27 cellular contexts compared by ENCODE assay signal in the genomic region with DNA sequence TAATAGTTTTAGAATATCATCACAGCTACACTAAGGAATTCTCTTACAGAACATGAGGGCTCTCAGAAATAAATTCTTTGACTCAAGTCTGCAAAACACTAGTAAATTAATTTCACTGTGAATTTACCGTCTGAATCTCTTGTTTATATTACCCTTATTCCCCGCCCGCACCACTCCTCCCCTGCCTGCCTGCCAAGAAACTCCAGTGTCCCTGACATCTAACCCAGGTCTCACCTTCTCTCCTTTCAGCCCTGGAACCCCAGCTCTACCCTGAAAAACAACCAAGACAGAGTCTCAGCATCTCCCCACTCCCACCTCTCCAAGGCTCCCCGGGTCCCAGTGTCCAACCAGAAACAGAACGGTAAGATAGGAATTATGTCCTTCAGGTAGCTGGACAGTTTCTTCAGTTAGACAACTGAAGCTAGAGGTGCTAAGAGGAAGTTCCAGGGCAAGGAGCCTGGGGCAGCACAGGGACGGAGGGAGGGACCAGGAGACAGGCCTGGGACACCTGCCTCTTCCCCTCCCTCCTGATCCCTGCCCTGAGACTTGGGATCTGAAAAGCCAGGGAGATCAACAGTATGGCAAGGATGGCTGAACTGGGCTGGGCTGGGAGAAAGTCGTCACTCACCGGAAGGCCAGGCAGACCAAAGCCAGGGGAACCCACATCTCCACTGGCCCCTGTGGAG. TPM values are rescaled to one million over a fixed set of nuclear protein-coding genes. Genes with fewer than 3 reads are reported as not detected.
DNase-seq lines count a peak whose midpoint lies in the region; ATAC-seq and TF ChIP-seq lines count a peak whose summit lies in the region.
"Had no signal": no experiment of that assay in that cellular context is flagged by ENCODE, and none has a peak within 500 bp of the region (broad histone marks: within the 10 kb centered on the region; RNA-seq: fewer than 3 reads in every experiment).

No MANE protein-coding gene starts in this region.

- no peak overlapping the region for H3K23ac ChIP-seq in neuronal stem cell (ENCODE audit: low read depth, low read length, poor library complexity)

- ATAC-seq in gastroesophageal sphincter = peak; percentile 49
- no peak for ATAC-seq in activated CD4-positive, alpha-beta T cell treated with anti-CD3 and anti-CD28 coated beads for 36 hours
- no peak for ATAC-seq in HG03045 (IDR thresholded peaks at IDR 0.05; ENCODE audit: unreplicated experiment)
- ATAC-seq: activated T-cell treated with anti-CD3 and anti-CD28 coated beads, Interleukin-2, amount 50 U/mL, for 4 hours had no signal

- 30 to 33% methylated on average over 3 to 5 of the region's 8 CpGs for WGBS in gastroesophageal sphincter (ENCODE audit: low coverage in 1 of 2), 2 donors
- WGBS in neuronal stem cell (ENCODE audit: extremely low coverage in 2 of 2, insufficient read length in 2 of 2, insufficient replicate concordance in 1 of 2), 2 donors = no CpG with 5 or more reads among the region's 8 CpGs

- H3K4ac ChIP-seq in neuronal stem cell (ENCODE audit: low read length) = no peak overlapping the region

- H2AK5ac ChIP-seq in neuronal stem cell (ENCODE audit: low read depth, low read length) = no peak overlapping the region

- H2BK5ac ChIP-seq in neuronal stem cell (ENCODE audit: low read length) = no peak overlapping the region

- POLR2A ChIA-PET in RWPE1 (lab: Yijun Ruan, JAX; ENCODE audit: low non-redundant PET) = no interaction called here
- POLR2A ChIA-PET in activated CD4-positive, alpha-beta T cell treated with anti-CD3 and anti-CD28 coated beads for 36 hours (lab: Charles Lee) = no interaction called here

- H3K18ac ChIP-seq in neuronal stem cell (ENCODE audit: low read length) = peak overlapping the region; percentile 9

- H3K4me3 ChIP-seq in gastroesophageal sphincter (no peak overlapping the region), neuronal stem cell (ENCODE audit: low read length in 2 of 2) (no peak overlapping the region)
- H3K4me3 ChIP-seq: lung, skin epidermis, upper lobe of left lung had no signal

- DNase-seq in RWPE1 (ENCODE audit: low spot score) (no peak), neuronal stem cell (ENCODE audit: low spot score) (no peak), 8988T (no peak), COLO829 (ENCODE audit: low spot score) (no peak)
- no peak for DNase-seq in activated CD4-positive, alpha-beta T cell treated with anti-CD3 and anti-CD28 coated beads for 36 hours
- DNase-seq: activated CD4-positive, alpha-beta T cell treated with anti-CD3 and anti-CD28 coated beads, Interleukin-2, amount 50 U/mL, for 1 hour; activated gamma-delta T cell treated with Interleukin-2 at 50 U/mL for 16 hours; activated T-cell treated with anti-CD3 and anti-CD28 coated beads, Interleukin-2, amount 50 U/mL, for 4 hours; CD4-positive, CD25-positive, alpha-beta regulatory T cell; cerebellar nuclear complex; effector CD4-positive, alpha-beta T cell; head of caudate nucleus; kidney glomerular epithelial cell; NCI-H1048; NCI-H187; NCI-H524 treated with DMSO at 0.1 percent for 48 hours; NK-92 treated with Interleukin-12 subunit alpha and Interleukin-12 subunit beta, amount 100 ng/mL, for 24 hours; nucleus accumbens; SHP77 treated with DMSO at 0.1 percent for 48 hours; stimulated activated CD4-positive, alpha-beta T cell treated with anti-CD3 and anti-CD28 coated beads, Interleukin-1b, Interleukin-23, amount 100 ng/mL, for 48 hours; T1000; upper lobe of left lung had no signal

- H3K27ac ChIP-seq in RWPE1 (peak overlapping the region; percentile 83), gastroesophageal sphincter (peak overlapping the region in 3 of 4 donors; percentile 58 to 78 (median 69)), neuronal stem cell (replicated peaks; ENCODE audit: low read length) (no peak overlapping the region)
- H3K27ac ChIP-seq: epithelial cell of prostate, upper lobe of left lung had no signal

- H3K79me1 ChIP-seq in neuronal stem cell (ENCODE audit: low read depth, low read length) = no peaks in the 10 kb centered on the region

- CTCF ChIA-PET in RWPE1 (lab: Yijun Ruan, JAX) = interaction anchor here (0.6 to 0.7 kb wide), 2 partner anchors 95 to 726 kb away, joined by 3 to 4 read pairs; no protein-coding TSS in a partner anchor
- CTCF ChIA-PET in activated CD4-positive, alpha-beta T cell treated with anti-CD3 and anti-CD28 coated beads for 36 hours (lab: Charles Lee) = interaction anchor here (0.7 kb wide), 1 partner anchor 74 kb away, joined by 3 read pairs; no protein-coding TSS in a partner anchor

- H4K91ac ChIP-seq in neuronal stem cell (ENCODE audit: low read depth, low read length, poor library complexity) = no peak overlapping the region

- no peak overlapping the region for H3K4me2 ChIP-seq in neuronal stem cell (ENCODE audit: insufficient read depth, low read length, poor library complexity, severe bottlenecking)

- no peak overlapping the region for H3K14ac ChIP-seq in neuronal stem cell (ENCODE audit: low read length)

- peaks cover 0 to 62% of the 10 kb centered on the region in 2 donors for H3K36me3 ChIP-seq in gastroesophageal sphincter
- no peaks in the 10 kb centered on the region for H3K36me3 ChIP-seq in neuronal stem cell (replicated peaks in 1 of 2; ENCODE audit: control insufficient read depth in 2 of 2, insufficient read depth in 2 of 2, low read length in 2 of 2)
- H3K36me3 ChIP-seq: upper lobe of left lung had no signal

- H3K36me3 Mint-ChIP-seq in activated CD4-positive, alpha-beta T cell treated with anti-CD3 and anti-CD28 coated beads for 36 hours (ENCODE audit: low read depth) = no peaks in the 10 kb centered on the region
- H3K36me3 Mint-ChIP-seq: CD4-positive, CD25-positive, alpha-beta regulatory T cell had no signal

- no peaks in the 10 kb centered on the region for H3K9me3 Mint-ChIP-seq in activated CD4-positive, alpha-beta T cell treated with anti-CD3 and anti-CD28 coated beads for 36 hours (ENCODE audit: low read depth)
- H3K9me3 Mint-ChIP-seq: activated T-cell treated with anti-CD3 and anti-CD28 coated beads, Interleukin-2, amount 50 U/mL, for 4 hours; CD4-positive, CD25-positive, alpha-beta regulatory T cell had no signal

- H3K4me3 Mint-ChIP-seq in activated CD4-positive, alpha-beta T cell treated with anti-CD3 and anti-CD28 coated beads for 36 hours = no peak overlapping the region
- H3K4me3 Mint-ChIP-seq: activated T-cell treated with anti-CD3 and anti-CD28 coated beads, Interleukin-2, amount 50 U/mL, for 4 hours; CD4-positive, CD25-positive, alpha-beta regulatory T cell had no signal

- intact Hi-C loops in activated CD4-positive, alpha-beta T cell treated with anti-CD3 and anti-CD28 coated beads for 36 hours (cut with DNase I, micrococcal nuclease) = no loop called here

- no peak overlapping the region for H2AFZ ChIP-seq in neuronal stem cell (ENCODE audit: low read length)

- H3K9me3 ChIP-seq in gastroesophageal sphincter (no peaks in the 10 kb centered on the region), neuronal stem cell (replicated peaks in 1 of 2; ENCODE audit: control insufficient read depth in 2 of 2, insufficient read depth in 1 of 2, low read depth in 1 of 2, low read length in 2 of 2) (no peaks in the 10 kb centered on the region)
- H3K9me3 ChIP-seq: upper lobe of left lung had no signal

- no peak overlapping the region for H2BK15ac ChIP-seq in neuronal stem cell (ENCODE audit: low read length)

- H3K4me1 Mint-ChIP-seq in activated CD4-positive, alpha-beta T cell treated with anti-CD3 and anti-CD28 coated beads for 36 hours = no peaks in the 10 kb centered on the region

- TF ChIP-seq POLR2A in gastroesophageal sphincter (IDR thresholded peaks at IDR 0.05) = no peak

- H3K27me3 ChIP-seq in gastroesophageal sphincter (no peaks in the 10 kb centered on the region), neuronal stem cell (ENCODE audit: control insufficient read depth in 3 of 3, insufficient read depth in 3 of 3, low read depth in 1 of 3, low read length in 3 of 3) (peaks cover 0 to 34% (median 0%) of the 10 kb centered on the region in 3 experiments)
- H3K27me3 ChIP-seq: upper lobe of left lung had no signal

- peaks cover 6% of the 10 kb centered on the region for H3K27me3 Mint-ChIP-seq in activated CD4-positive, alpha-beta T cell treated with anti-CD3 and anti-CD28 coated beads for 36 hours

- peaks cover 0 to 33% (median 3%) of the 10 kb centered on the region in 3 donors for H3K4me1 ChIP-seq in gastroesophageal sphincter
- H3K4me1 ChIP-seq in neuronal stem cell (ENCODE audit: control insufficient read depth in 2 of 2, insufficient read depth in 1 of 2, low read depth in 1 of 2, low read length in 2 of 2) = peaks cover 2 to 9% of the 10 kb centered on the region in 2 donors
- H3K4me1 ChIP-seq: upper lobe of left lung had no signal

- H3K9ac ChIP-seq in neuronal stem cell (ENCODE audit: low read depth, low read length, poor library complexity) = no peak overlapping the region

- no peak for TF ChIP-seq EP300 in gastroesophageal sphincter (IDR thresholded peaks at IDR 0.05)

- no peak overlapping the region for H4K8ac ChIP-seq in neuronal stem cell (ENCODE audit: low read depth, low read length)

- no peak overlapping the region for H2BK120ac ChIP-seq in neuronal stem cell (ENCODE audit: low read depth, low read length)

- no peak overlapping the region for H3K27ac Mint-ChIP-seq in activated CD4-positive, alpha-beta T cell treated with anti-CD3 and anti-CD28 coated beads for 36 hours
- H3K27ac Mint-ChIP-seq: CD4-positive, CD25-positive, alpha-beta regulatory T cell had no signal

- no peak overlapping the region for H2BK12ac ChIP-seq in neuronal stem cell (ENCODE audit: low read length)

- TF ChIP-seq CTCF in RWPE1 (conservative IDR thresholded peaks at IDR 0.05; ENCODE audit: low read depth) (no peak), gastroesophageal sphincter (IDR thresholded peaks at IDR 0.05) (no peak)

RNA-seq across cellular contexts. Expression of a gene that starts 15.4 kb away (rescaled TPM):
- 100 to 1,000 TPM in 3 of 4 donors, 10 to 100 TPM in 1; 67.2 to 169 (median 149) TPM for total RNA-seq in gastroesophageal sphincter
- polyA plus RNA-seq in neuronal stem cell (2013, experiment 1 of 2) = 1.2 TPM
- 1.3 TPM for polyA plus RNA-seq in neuronal stem cell (2013, experiment 2 of 2)
- total RNA-seq in activated CD4-positive, alpha-beta T cell treated with anti-CD3 and anti-CD28 coated beads for 36 hours = under 1 TPM in 1 of 2 experiments, not detected in 1; 0.09 TPM
- total RNA-seq: CD4-positive, CD25-positive, alpha-beta regulatory T cell had no signal
- polyA plus RNA-seq: CD4-positive, CD25-positive, alpha-beta regulatory T cell had no signal

RNA-seq across cellular contexts. Expression of a gene that starts 43.7 kb away (rescaled TPM):
- total RNA-seq in gastroesophageal sphincter = 100 to 1,000 TPM in 1 of 4 donors, 10 to 100 TPM in 3; 71.3 to 109 (median 88.7) TPM
- 43.1 TPM for polyA plus RNA-seq in neuronal stem cell (2013, experiment 1 of 2)
- 43.8 TPM for polyA plus RNA-seq in neuronal stem cell (2013, experiment 2 of 2)
- total RNA-seq in activated CD4-positive, alpha-beta T cell treated with anti-CD3 and anti-CD28 coated beads for 36 hours = 10 to 100 TPM; 48.8 to 59.3 TPM

Comparison
In these comparisons a context has a peak if more than half of its experiments do, and no peak if none do; other contexts are left out.
1. RNA of a gene that starts 15.4 kb away (total RNA-seq): 67.2 to 169 TPM in gastroesophageal sphincter; 0.09 TPM in activated CD4-positive, alpha-beta T cell treated with anti-CD3 and anti-CD28 coated beads for 36 hours; every median in the first group is over 10 times any median in the second.